Comparison of ENCODE assay signal across 10 cellular contexts in genomic region chr15:83717010-83717409, GRCh38.
"Had no signal": no experiment of that assay in that cellular context is flagged by ENCODE, and none has a peak within 500 bp of the region (broad histone marks: within the 10 kb centered on the region; RNA-seq: fewer than 3 reads in every experiment).

No MANE protein-coding gene starts in this region.

- H3K4me1 ChIP-seq: HAP-1 had no signal

- DNase-seq: GM23248, GOT3, H7, HFFc6, KBM-7 had no signal

- H3K36me3 ChIP-seq: HAP-1 had no signal

- H3K27ac ChIP-seq: GM23248, HL-60, KMS-11 had no signal

- ATAC-seq: HCT116, HepG2 had no signal

- H3K9me3 ChIP-seq: HAP-1 had no signal

- H3K4me3 ChIP-seq: GM23248, HAP-1 had no signal
